Comparison of ENCODE assay signal across 8 cellular contexts in genomic region chr9:114612272-114612923, GRCh38. TPM values are rescaled to one million over a fixed set of nuclear protein-coding genes. Genes with fewer than 3 reads are reported as not detected.
DNase-seq lines count a peak whose midpoint lies in the region; TF ChIP-seq lines count a peak whose summit lies in the region.

No MANE protein-coding gene starts in this region.

- H3K27ac Mint-ChIP-seq in activated naive CD4-positive, alpha-beta T cell treated with anti-CD3 and anti-CD28 coated beads, Interleukin-2, amount 10 ng/mL, durations not matched to agents 7 days and 5 days: peak overlapping the region; percentile 94

- H3K4me1 ChIP-seq in uterus: no peaks in the 10 kb centered on the region

- H3K36me3 Mint-ChIP-seq in activated naive CD4-positive, alpha-beta T cell treated with anti-CD3 and anti-CD28 coated beads, Interleukin-2, amount 10 ng/mL, durations not matched to agents 7 days and 5 days: peaks cover 39% of the 10 kb centered on the region

- peak; percentile 24 for DNase-seq in activated naive CD4-positive, alpha-beta T cell treated with anti-CD3 and anti-CD28 coated beads, Interleukin-2, amount 10 ng/mL, durations not matched to agents 7 days and 5 days
- DNase-seq in activated naive CD4-positive, alpha-beta T cell treated with anti-CD3 and anti-CD28 coated beads, Interleukin-2, amount 50 U/mL, for 16 hours: no peak
- DNase-seq in brain microvascular endothelial cell (no peak), mesenteric fat pad (ENCODE audit: low spot score) (peak; percentile 59), uterus (peak in 1 of 2 donors; percentile 20), HPDE6-E6E7 (ENCODE audit: extremely low spot score) (no peak), NCI-H1694 treated with DMSO at 0.1 percent for 48 hours (lab: John Stamatoyannopoulos, UW) (no peak), NOMO-1 (lab: John Stamatoyannopoulos, UW; ENCODE audit: unreplicated experiment in 2 of 2) (no peak)

- H3K4me1 Mint-ChIP-seq in activated naive CD4-positive, alpha-beta T cell treated with anti-CD3 and anti-CD28 coated beads, Interleukin-2, amount 10 ng/mL, durations not matched to agents 7 days and 5 days: peaks cover 64% of the 10 kb centered on the region

- in situ Hi-C loops in brain microvascular endothelial cell (cut with HindIII; ENCODE audit: low pct_ligation_motif_present, low sequenced_read_pairs): no loop called here

- peak overlapping the region; percentile 84 for H3K4me3 Mint-ChIP-seq in activated naive CD4-positive, alpha-beta T cell treated with anti-CD3 and anti-CD28 coated beads, Interleukin-2, amount 10 ng/mL, durations not matched to agents 7 days and 5 days

- TF ChIP-seq POLR2A in uterus (IDR thresholded peaks at IDR 0.05): no peak

- H3K4me3 ChIP-seq in brain microvascular endothelial cell (ENCODE audit: low read depth, low read length) (peak overlapping the region; percentile 64), uterus (peak overlapping the region; percentile 52 to 89)

- intact Hi-C loops in uterus (cut with DNase I; ENCODE audit: low total_unique reads): no loop called here

- CTCF ChIA-PET in activated naive CD4-positive, alpha-beta T cell treated with anti-CD3 and anti-CD28 coated beads, Interleukin-2, amount 10 ng/mL, durations not matched to agents 7 days and 5 days (lab: Charles Lee): interaction anchor here (0.6 to 2.9 kb wide), 8 partner anchors 8 to 394 kb away, joined by 3 to 18 read pairs (median 3); partner anchors contain the start of gene ATP6V1G1

- H3K27me3 Mint-ChIP-seq in activated naive CD4-positive, alpha-beta T cell treated with anti-CD3 and anti-CD28 coated beads, Interleukin-2, amount 10 ng/mL, durations not matched to agents 7 days and 5 days: no peaks in the 10 kb centered on the region

- no peaks in the 10 kb centered on the region for H3K36me3 ChIP-seq in brain microvascular endothelial cell (replicated peaks)
- H3K36me3 ChIP-seq in uterus: no peaks in the 10 kb centered on the region

- H3K27ac ChIP-seq in brain microvascular endothelial cell (no peak overlapping the region), uterus (peak overlapping the region; percentile 95 to 98)

- no peaks in the 10 kb centered on the region for H3K9me3 ChIP-seq in uterus

- no peaks in the 10 kb centered on the region for H3K9me3 Mint-ChIP-seq in activated naive CD4-positive, alpha-beta T cell treated with anti-CD3 and anti-CD28 coated beads, Interleukin-2, amount 10 ng/mL, durations not matched to agents 7 days and 5 days

- TF ChIP-seq CTCF in brain microvascular endothelial cell (IDR thresholded peaks at IDR 0.05; ENCODE audit: low read depth, low read length, missing control alignments) (no peak), uterus (IDR thresholded peaks at IDR 0.05) (no peak)

- H3K27me3 ChIP-seq in brain microvascular endothelial cell (replicated peaks) (no peaks in the 10 kb centered on the region), uterus (no peaks in the 10 kb centered on the region)

RNA-seq across cellular contexts. Expression of gene TMEM268, which starts 1.3 kb away (rescaled TPM):
- 32.7 TPM for total RNA-seq in mesenteric fat pad
- 10 to 100 TPM in 2 of 4 donors, 1 to 10 TPM in 2; 4.1 to 16.5 (median 8.5) TPM for total RNA-seq in uterus

RNA-seq across cellular contexts. Expression of gene ATP6V1G1, which starts 24.8 kb away (rescaled TPM):
- total RNA-seq in mesenteric fat pad (70.4 TPM), uterus (100 to 1,000 TPM in 2 of 4 donors, 10 to 100 TPM in 2; 90.9 to 310 (median 130) TPM)

RNA-seq across cellular contexts. Expression of gene TEX53, which starts 45.2 kb away (rescaled TPM):
- not detected for total RNA-seq in mesenteric fat pad
- not detected for total RNA-seq in uterus

Comparison
In these comparisons a context has a peak if more than half of its experiments do, and no peak if none do; other contexts are left out.
1. DNase-seq: peak in activated naive CD4-positive, alpha-beta T cell treated with anti-CD3 and anti-CD28 coated beads, Interleukin-2, amount 10 ng/mL, durations not matched to agents 7 days and 5 days (single experiment) and mesenteric fat pad (single experiment); none in activated naive CD4-positive, alpha-beta T cell treated with anti-CD3 and anti-CD28 coated beads, Interleukin-2, amount 50 U/mL, for 16 hours (single experiment), brain microvascular endothelial cell (single experiment), HPDE6-E6E7 (single experiment), NCI-H1694 treated with DMSO at 0.1 percent for 48 hours (single experiment) and NOMO-1 (0 of 2).